In the genomic region with DNA sequence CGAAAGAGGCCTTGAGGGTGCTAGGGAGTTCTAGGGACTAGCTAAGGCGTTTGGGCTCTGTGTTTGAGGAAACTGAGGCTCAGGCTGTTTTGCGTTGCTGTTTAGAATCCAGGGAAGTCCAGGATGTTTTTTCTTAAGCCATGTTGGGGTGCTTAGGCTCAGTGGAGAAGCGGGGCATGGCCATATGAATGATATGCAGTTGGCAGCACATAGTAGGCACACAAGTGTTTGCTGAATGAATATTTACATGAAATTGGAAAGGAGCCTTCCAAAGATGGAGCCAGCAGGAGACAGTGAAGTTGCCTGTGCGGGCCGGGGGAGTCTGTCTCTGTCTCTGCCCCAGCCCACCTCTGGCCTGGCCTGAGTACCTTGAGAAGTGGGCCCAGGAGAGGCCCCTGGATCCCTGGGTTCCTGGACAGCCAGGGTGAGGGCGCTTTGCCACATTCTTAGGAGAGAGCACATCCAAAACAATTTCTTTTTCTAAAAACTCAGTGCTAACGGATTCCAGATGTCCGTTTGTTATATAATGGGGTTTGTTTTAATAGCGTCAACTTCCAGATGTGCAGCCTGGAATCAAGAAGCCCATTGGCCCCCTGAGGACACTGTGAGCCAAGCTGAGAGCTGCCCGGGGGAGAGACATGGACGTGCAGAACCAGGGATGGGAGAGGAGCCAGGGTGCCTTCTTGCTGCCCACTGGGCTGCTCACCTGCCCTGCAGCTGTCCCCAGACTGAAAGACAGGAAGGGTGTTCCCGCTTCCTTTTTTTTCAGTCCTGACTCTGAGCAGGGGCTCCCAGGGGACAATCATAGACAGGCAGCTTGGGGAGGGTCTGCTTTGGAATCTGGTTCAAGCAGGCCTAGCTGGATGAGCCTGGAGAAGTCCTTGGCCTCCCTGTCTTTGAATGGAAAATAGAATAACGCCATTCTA, we compare ENCODE assay signal across 21 cellular contexts. TPM values are rescaled to one million over a fixed set of nuclear protein-coding genes. Genes with fewer than 3 reads are reported as not detected.
DNase-seq lines count a peak whose midpoint lies in the region; ATAC-seq, FAIRE-seq and TF ChIP-seq lines count a peak whose summit lies in the region.
"Had no signal": no experiment of that assay in that cellular context is flagged by ENCODE, and none has a peak within 500 bp of the region (broad histone marks: within the 10 kb centered on the region; RNA-seq: fewer than 3 reads in every experiment).

No MANE protein-coding gene starts in this region.

- H3K4me1 ChIP-seq in osteoblast (ENCODE audit: insufficient read depth, low read length), result no peaks in the 10 kb centered on the region
- H3K4me1 ChIP-seq: upper lobe of right lung had no signal

- no peak for ATAC-seq in GM21515 (IDR thresholded peaks at IDR 0.05; ENCODE audit: unreplicated experiment)
- ATAC-seq: stimulated activated naive B cell treated with anti-CD40 and anti-IgM and Interleukin-4, amounts not matched to agents 10 μg/mL and 1 μg/mL and 100 μg/mL, for 72 hours; upper lobe of right lung had no signal

- FAIRE-seq in GM19239 (lab: Jason Lieb, UNC), result no peak
- FAIRE-seq: bronchial epithelial cell had no signal

- DNase-seq in AG09309 (ENCODE audit: low read depth) (peak; percentile 38), NCI-H69 (lab: John Stamatoyannopoulos, UW) (peak; percentile 6), fibroblast of peridontal ligament (ENCODE audit: extremely low read depth) (peak; percentile 87), osteoblast (ENCODE audit: insufficient read length, low spot score, missing footprints) (peak; percentile 75), C1 segment of cervical spinal cord (lab: John Stamatoyannopoulos, UW) (no peak), GM19239 (ENCODE audit: insufficient read length, low spot score) (no peak), NCI-H1694 treated with DMSO at 0.1 percent for 48 hours (lab: John Stamatoyannopoulos, UW) (no peak)
- DNase-seq: activated CD4-positive, CD25-positive, alpha-beta regulatory T cell; esophagus squamous epithelium; kidney glomerular epithelial cell; midbrain; NCI-H187 treated with DMSO at 0.1 percent for 48 hours; NCI-H510A; SHP77; stimulated activated naive B cell treated with anti-CD40 and anti-IgM and Interleukin-4, amounts not matched to agents 10 μg/mL and 1 μg/mL and 100 μg/mL, for 72 hours; upper lobe of right lung had no signal

- H3K9me3 ChIP-seq in osteoblast (ENCODE audit: low read depth, low read length), result no peaks in the 10 kb centered on the region
- H3K9me3 ChIP-seq: esophagus squamous epithelium, upper lobe of right lung had no signal

- H3K79me2 ChIP-seq in osteoblast (ENCODE audit: insufficient read depth, low read length), result no peaks in the 10 kb centered on the region

- no peak overlapping the region for H3K27ac ChIP-seq in osteoblast (ENCODE audit: low read depth, low read length)
- H3K27ac ChIP-seq: dorsolateral prefrontal cortex, esophagus squamous epithelium, upper lobe of right lung had no signal

- no peaks in the 10 kb centered on the region for H3K36me3 ChIP-seq in osteoblast (ENCODE audit: insufficient read depth, low read length)
- H3K36me3 ChIP-seq: esophagus squamous epithelium, upper lobe of right lung had no signal

- peaks cover 5% of the 10 kb centered on the region for H3K27me3 ChIP-seq in osteoblast (ENCODE audit: insufficient read depth, low read length)
- H3K27me3 ChIP-seq: dorsolateral prefrontal cortex, esophagus squamous epithelium, upper lobe of right lung had no signal

- TF ChIP-seq CTCF in AG09309 (IDR thresholded peaks at IDR 0.05; ENCODE audit: control insufficient read depth, insufficient read depth, low read depth, low read length, missing control alignments) (no peak), osteoblast (IDR thresholded peaks at IDR 0.05; ENCODE audit: extremely low read depth, low read depth, low read length) (no peak)

- H3K4me2 ChIP-seq in osteoblast (ENCODE audit: insufficient read depth, low read length), result no peak overlapping the region

- H2AFZ ChIP-seq in osteoblast (ENCODE audit: low read length), result no peak overlapping the region

- H4K20me1 ChIP-seq in osteoblast (ENCODE audit: insufficient read depth, low read length), result no peaks in the 10 kb centered on the region

- H3K4me3 ChIP-seq in AG09309 (ENCODE audit: control insufficient read depth, low read depth, low read length) (no peak overlapping the region), osteoblast (ENCODE audit: insufficient read depth, low read length) (no peak overlapping the region)
- H3K4me3 ChIP-seq: dorsolateral prefrontal cortex, esophagus squamous epithelium, upper lobe of right lung had no signal

RNA-seq across cellular contexts. Expression of gene EMILIN3, which starts 20.1 kb away (rescaled TPM):
- total RNA-seq in osteoblast, result not detected in 2 replicates
- total RNA-seq: activated CD8-positive, alpha-beta memory T cell treated with anti-CD3 and anti-CD28 coated beads for 36 hours; bronchial epithelial cell; renal cortical epithelial cell; upper lobe of right lung had no signal

RNA-seq across cellular contexts. Expression of gene LPIN3, which starts 46.1 kb away (rescaled TPM):
- total RNA-seq in osteoblast, result 9.0 and 10.3 TPM in 2 replicates

Comparison
In these comparisons a context has a peak if more than half of its experiments do, and no peak if none do; other contexts are left out.
1. DNase-seq: peak in AG09309 (single experiment), NCI-H69 (single experiment), fibroblast of peridontal ligament (single experiment) and osteoblast (single experiment); none in C1 segment of cervical spinal cord (0 of 14), GM19239 (single experiment) and NCI-H1694 treated with DMSO at 0.1 percent for 48 hours (single experiment).